Comparison of ENCODE assay signal across 6 cellular contexts in the genomic region with DNA sequence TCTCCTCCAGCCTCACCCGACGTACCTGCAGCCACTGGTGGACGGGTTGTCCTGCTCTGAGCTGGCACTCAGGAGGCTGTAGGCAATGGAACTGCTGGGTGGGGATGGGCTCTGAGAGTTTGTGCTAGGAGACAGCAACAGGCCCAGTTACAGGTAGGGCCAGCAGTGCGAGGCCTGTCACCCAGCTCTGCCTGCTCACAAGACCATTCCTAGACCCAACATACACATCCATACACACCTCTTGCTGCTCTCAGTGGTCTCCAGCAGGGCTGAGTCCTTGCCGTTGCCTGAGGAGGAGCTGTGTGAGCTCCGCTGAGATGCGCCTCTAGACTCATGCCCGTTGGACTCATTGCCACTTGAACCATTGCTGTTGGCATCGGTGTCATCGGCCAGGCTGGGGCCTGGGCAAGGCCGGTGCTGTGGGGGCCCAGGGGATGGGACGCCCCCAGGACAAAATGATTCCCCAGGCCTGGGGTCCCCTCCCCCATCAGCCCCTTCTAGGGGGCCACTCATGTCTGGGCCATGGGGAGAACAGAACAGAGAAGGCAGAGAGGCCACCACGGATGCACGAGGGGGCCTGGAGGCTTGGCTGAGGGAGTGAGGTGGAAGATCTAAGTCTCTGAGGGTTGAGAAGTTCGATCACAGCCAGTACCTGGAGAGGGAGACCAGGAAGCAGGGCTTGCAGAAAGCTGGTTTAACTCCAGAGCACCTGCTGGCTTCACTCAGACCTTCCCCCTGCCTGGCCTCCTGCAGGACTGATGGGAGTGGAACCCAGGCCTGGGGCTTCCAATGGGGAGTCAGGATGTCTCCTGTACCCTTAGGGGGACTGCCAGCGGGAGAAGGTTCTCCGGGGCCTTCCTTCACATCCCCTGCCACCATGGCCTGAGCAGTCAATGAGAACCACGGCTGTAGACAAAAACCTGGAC. TPM values are rescaled to one million over a fixed set of nuclear protein-coding genes. Genes with fewer than 3 reads are reported as not detected.
DNase-seq lines count a peak whose midpoint lies in the region; ATAC-seq and TF ChIP-seq lines count a peak whose summit lies in the region.

No MANE protein-coding gene starts in this region.

- peak overlapping the region; percentile 83 for H3K4me3 ChIP-seq in CD4-positive, CD25-positive, alpha-beta regulatory T cell (ENCODE audit: low read depth, low read length)
- peak overlapping the region; percentile 67 for H3K4me3 ChIP-seq in SJCRH30
- H3K4me3 ChIP-seq in lower lobe of right lung: peak overlapping the region; percentile 73

- H3K27ac Mint-ChIP-seq in CD4-positive, CD25-positive, alpha-beta regulatory T cell: no peak overlapping the region

- TF ChIP-seq CTCF in lower lobe of right lung (IDR thresholded peaks at IDR 0.05): no peak

- no peaks in the 10 kb centered on the region for H3K9me3 ChIP-seq in CD4-positive, CD25-positive, alpha-beta regulatory T cell (ENCODE audit: control insufficient read depth in 2 of 2, low read length in 2 of 2)
- H3K9me3 ChIP-seq in SJCRH30 (replicated peaks) (no peaks in the 10 kb centered on the region), lower lobe of right lung (no peaks in the 10 kb centered on the region)

- H3K4me1 Mint-ChIP-seq in CD4-positive, CD25-positive, alpha-beta regulatory T cell: peaks cover 8 to 44% (median 32%) of the 10 kb centered on the region in 4 donors

- DNase-seq in CD4-positive, CD25-positive, alpha-beta regulatory T cell: no peak
- DNase-seq in SJCRH30 (peak; percentile 80 to 86), lower lobe of right lung (peak; percentile 45), GM03348 (ENCODE audit: low spot score) (no peak)

- intact Hi-C loops in lower lobe of right lung (cut with DNase I): no loop called here

- ATAC-seq in CD4-positive, CD25-positive, alpha-beta regulatory T cell (ENCODE audit: low read depth in 2 of 2): no peak
- no peak for ATAC-seq in lower lobe of right lung
- no peak for ATAC-seq in HG03442 (IDR thresholded peaks at IDR 0.05; ENCODE audit: unreplicated experiment)
- ATAC-seq in GM21737 (IDR thresholded peaks at IDR 0.05; ENCODE audit: unreplicated experiment): no peak

- peaks cover 0 to 3% (median 0%) of the 10 kb centered on the region in 7 donors for H3K9me3 Mint-ChIP-seq in CD4-positive, CD25-positive, alpha-beta regulatory T cell

- peaks cover 18% of the 10 kb centered on the region for H3K27me3 Mint-ChIP-seq in CD4-positive, CD25-positive, alpha-beta regulatory T cell

- H3K27me3 ChIP-seq in CD4-positive, CD25-positive, alpha-beta regulatory T cell (ENCODE audit: control insufficient read depth, insufficient read depth, low read length): no peaks in the 10 kb centered on the region
- H3K27me3 ChIP-seq in SJCRH30: no peaks in the 10 kb centered on the region
- H3K27me3 ChIP-seq in lower lobe of right lung (ENCODE audit: low read depth): no peaks in the 10 kb centered on the region

- H3K4me3 Mint-ChIP-seq in CD4-positive, CD25-positive, alpha-beta regulatory T cell: peak overlapping the region in 3 of 4 donors; percentile 92 to 97 (median 95)

- H3K36me3 ChIP-seq in CD4-positive, CD25-positive, alpha-beta regulatory T cell (ENCODE audit: control insufficient read depth, insufficient read depth, low read length): peaks cover 51% of the 10 kb centered on the region
- H3K36me3 ChIP-seq in SJCRH30 (no peaks in the 10 kb centered on the region), lower lobe of right lung (peaks cover 66% of the 10 kb centered on the region)

- peak overlapping the region; percentile 100 for H3K27ac ChIP-seq in CD4-positive, CD25-positive, alpha-beta regulatory T cell (ENCODE audit: insufficient read depth, low read length, poor library complexity, severe bottlenecking)
- peak overlapping the region; percentile 79 for H3K27ac ChIP-seq in SJCRH30
- H3K27ac ChIP-seq in lower lobe of right lung: peak overlapping the region; percentile 99

- H3K4me1 ChIP-seq in CD4-positive, CD25-positive, alpha-beta regulatory T cell (ENCODE audit: control insufficient read depth, insufficient read depth, low read length, poor library complexity, severe bottlenecking): peaks cover 56% of the 10 kb centered on the region
- peaks cover 24% of the 10 kb centered on the region for H3K4me1 ChIP-seq in SJCRH30
- H3K4me1 ChIP-seq in lower lobe of right lung: peaks cover 51% of the 10 kb centered on the region

- peaks cover 24% of the 10 kb centered on the region for H3K36me3 Mint-ChIP-seq in CD4-positive, CD25-positive, alpha-beta regulatory T cell

RNA-seq across cellular contexts. Expression of a gene that starts 1.7 kb away (rescaled TPM):
- 1,740 TPM for total RNA-seq in CD4-positive, CD25-positive, alpha-beta regulatory T cell
- 1 to 10 TPM; 4.8 to 7.7 (median 6.2) TPM for polyA plus RNA-seq in CD4-positive, CD25-positive, alpha-beta regulatory T cell
- total RNA-seq in SJCRH30 (2014; rRNA removed; shearing (Covaris generic)): 9.3 and 13.5 TPM in 2 replicates
- total RNA-seq in lower lobe of right lung: 252 TPM

RNA-seq across cellular contexts. Expression of a gene that starts 12.3 kb away (rescaled TPM):
- 205 TPM for total RNA-seq in CD4-positive, CD25-positive, alpha-beta regulatory T cell
- polyA plus RNA-seq in CD4-positive, CD25-positive, alpha-beta regulatory T cell: 10 to 100 TPM; 42.7 to 60.4 (median 59.3) TPM
- 6.1 and 7.9 TPM in 2 replicates for total RNA-seq in SJCRH30 (2014; rRNA removed; shearing (Covaris generic))
- total RNA-seq in lower lobe of right lung: 77.0 TPM

RNA-seq across cellular contexts. Expression of a gene that starts 25.7 kb away (rescaled TPM):
- total RNA-seq in CD4-positive, CD25-positive, alpha-beta regulatory T cell: 27.3 TPM
- 10 to 100 TPM; 20.6 to 38.9 (median 29.9) TPM for polyA plus RNA-seq in CD4-positive, CD25-positive, alpha-beta regulatory T cell
- total RNA-seq in SJCRH30 (2014; rRNA removed; shearing (Covaris generic)): 13.0 and 19.8 TPM in 2 replicates
- 12.9 TPM for total RNA-seq in lower lobe of right lung

RNA-seq across cellular contexts. Expression of a gene that starts 26.6 kb away (rescaled TPM):
- total RNA-seq in CD4-positive, CD25-positive, alpha-beta regulatory T cell: not detected
- not detected for polyA plus RNA-seq in CD4-positive, CD25-positive, alpha-beta regulatory T cell
- 0.79 and 0.91 TPM in 2 replicates for total RNA-seq in SJCRH30 (2014; rRNA removed; shearing (Covaris generic))
- 0.21 TPM for total RNA-seq in lower lobe of right lung

RNA-seq across cellular contexts. Expression of a gene that starts 32.1 kb away (rescaled TPM):
- total RNA-seq in CD4-positive, CD25-positive, alpha-beta regulatory T cell: 0.15 TPM
- under 1 TPM in 3 of 4 donors, not detected in 1; 0.18 to 0.51 (median 0.42) TPM for polyA plus RNA-seq in CD4-positive, CD25-positive, alpha-beta regulatory T cell
- not detected in 2 replicates for total RNA-seq in SJCRH30 (2014; rRNA removed; shearing (Covaris generic))
- total RNA-seq in lower lobe of right lung: not detected

Comparison
In these comparisons a context has a peak if more than half of its experiments do, and no peak if none do; other contexts are left out.
1. DNase-seq: peak in SJCRH30 (2 of 2) and lower lobe of right lung (single experiment); none in CD4-positive, CD25-positive, alpha-beta regulatory T cell (0 of 3) and GM03348 (single experiment).
2. RNA of a gene that starts 1.7 kb away (total RNA-seq): 1,740 TPM in CD4-positive, CD25-positive, alpha-beta regulatory T cell (single experiment) and 252 TPM in lower lobe of right lung (single experiment); 9.3 to 13.5 TPM in SJCRH30; every median in the first group is over 10 times any median in the second.
3. Peak in every context shown above with its lines, with median percentiles within 50 percentile points of each other: H3K27ac ChIP-seq and H3K4me3 ChIP-seq.